ENCODE assay signal across 10 cellular contexts in genomic region chr14:55077155-55077554, GRCh38. TPM values are rescaled to one million over a fixed set of nuclear protein-coding genes. Genes with fewer than 3 reads are reported as not detected.
DNase-seq lines count a peak whose midpoint lies in the region; ATAC-seq, FAIRE-seq and TF ChIP-seq lines count a peak whose summit lies in the region.
"Had no signal": no experiment of that assay in that cellular context is flagged by ENCODE, and none has a peak within 500 bp of the region (broad histone marks: within the 10 kb centered on the region; RNA-seq: fewer than 3 reads in every experiment).

No MANE protein-coding gene starts in this region.

- H3K9me3 ChIP-seq in K562 (replicated peaks; ENCODE audit: control insufficient read depth, insufficient read depth, low read depth, low read length): no peaks in the 10 kb centered on the region
- H3K9me3 ChIP-seq in naive thymus-derived CD4-positive, alpha-beta T cell (ENCODE audit: control insufficient read depth in 2 of 3, low read length in 3 of 3): no peaks in the 10 kb centered on the region

- H2AFZ ChIP-seq in K562 (ENCODE audit: low read depth, low read length): peak overlapping the region; percentile 32; the same call in 1 of the 2 replicates

- DNase-seq in GM12865 (ENCODE audit: low read depth) (peak; percentile 71), K562 (ENCODE audit: extremely low read depth in 1 of 4, low spot score in 3 of 4) (no peak), G401 (ENCODE audit: low spot score) (no peak), posterior cingulate gyrus (no peak), activated gamma-delta T cell treated with Interleukin-2 at 50 U/mL for 16 hours (no peak)
- DNase-seq in naive thymus-derived CD4-positive, alpha-beta T cell: no peak
- DNase-seq: midbrain had no signal

- no peak for TF ChIP-seq POLR2A in K562 (conservative IDR thresholded peaks at IDR 0.05)

- intact Hi-C loops in K562 (cut with micrococcal nuclease) (no loop called here), posterior cingulate gyrus (cut with DNase I) (no loop called here)
- intact Hi-C loops in naive thymus-derived CD4-positive, alpha-beta T cell (cut with micrococcal nuclease): no loop called here

- no peaks in the 10 kb centered on the region for H4K20me1 ChIP-seq in K562 (replicated peaks; ENCODE audit: control insufficient read depth, insufficient read depth, low read length)

- no peaks in the 10 kb centered on the region for H3K9me1 ChIP-seq in K562 (ENCODE audit: control insufficient read depth, insufficient read depth, low read length)

- no peaks in the 10 kb centered on the region for H3K9me3 Mint-ChIP-seq in naive thymus-derived CD4-positive, alpha-beta T cell

- no peak overlapping the region for H3K4me2 ChIP-seq in K562 (ENCODE audit: insufficient read depth, low read length)

- H3K36me3 ChIP-seq in K562 (ENCODE audit: control insufficient read depth, insufficient read depth, low read length): no peaks in the 10 kb centered on the region
- H3K36me3 ChIP-seq in naive thymus-derived CD4-positive, alpha-beta T cell (ENCODE audit: control insufficient read depth in 2 of 3, insufficient read depth in 3 of 3, low read length in 3 of 3): no peaks in the 10 kb centered on the region

- no peak for TF ChIP-seq RAD21 in K562 (CRISPR knock-in tag; conservative IDR thresholded peaks at IDR 0.05 in 1 of 2, IDR thresholded peaks at IDR 0.05 in 1 of 2)

- TF ChIP-seq EP300 in K562 (IDR thresholded peaks at IDR 0.05; ENCODE audit: low read length): no peak

- in situ Hi-C loops in K562 (cut with MboI): no loop called here
- in situ Hi-C loops in G401 (cut with HindIII; ENCODE audit: low sequenced_read_pairs): no loop called here

- no peaks in the 10 kb centered on the region for H3K36me3 Mint-ChIP-seq in naive thymus-derived CD4-positive, alpha-beta T cell

- no peak overlapping the region for H3K4me3 Mint-ChIP-seq in naive thymus-derived CD4-positive, alpha-beta T cell

- no peak overlapping the region for H3K27ac Mint-ChIP-seq in naive thymus-derived CD4-positive, alpha-beta T cell

- POLR2A ChIA-PET in K562 (lab: Yijun Ruan, JAX): interaction anchor here (0.9 to 1.5 kb wide), 4 partner anchors 9 to 18 kb away, joined by 3 to 4 read pairs (median 4); no protein-coding TSS in a partner anchor
- POLR2A ChIA-PET in naive thymus-derived CD4-positive, alpha-beta T cell (lab: Charles Lee): interaction anchor here (1.2 kb wide), 1 partner anchor 11 kb away, joined by 4 read pairs; no protein-coding TSS in a partner anchor

- H3K27ac ChIP-seq in K562 (ENCODE audit: extremely low read depth, low read depth, low read length): no peak overlapping the region
- no peak overlapping the region for H3K27ac ChIP-seq in naive thymus-derived CD4-positive, alpha-beta T cell (ENCODE audit: low read depth, low read length)
- H3K27ac ChIP-seq: HL-60 had no signal

- TF ChIP-seq CTCF in GM12865 (IDR thresholded peaks at IDR 0.05; ENCODE audit: insufficient read depth, low read depth, low read length, missing control alignments): no peak
- TF ChIP-seq CTCF in K562 (IDR thresholded peaks at IDR 0.05 in 2 of 3, conservative IDR thresholded peaks at IDR 0.05 in 1 of 3; ENCODE audit: insufficient read depth in 2 of 3, low read depth in 1 of 3, low read length in 3 of 3): no peak

- BruUV-seq in K562 (replicated peaks; lab: Mats Ljungman, UMichigan): no TSS peak

- FAIRE-seq in K562 (lab: Jason Lieb, UNC): no peak

- H3K79me2 ChIP-seq in K562 (ENCODE audit: control insufficient read depth, insufficient read depth, low read length): no peaks in the 10 kb centered on the region

- CTCF ChIA-PET in K562 (lab: Yijun Ruan, JAX; ENCODE audit: low intra/inter-chr PET ratio): no interaction called here
- CTCF ChIA-PET in naive thymus-derived CD4-positive, alpha-beta T cell (lab: Charles Lee): no interaction called here

- 43% methylated on average over 5 of the region's 5 CpGs for WGBS in K562 (ENCODE audit: insufficient coverage, low coverage, missing lambda C conversion rate)

- ATAC-seq in HG03280 (IDR thresholded peaks at IDR 0.05; ENCODE audit: unreplicated experiment) (peak; percentile 42), K562 (no peak), HG03175 (IDR thresholded peaks at IDR 0.05; ENCODE audit: unreplicated experiment) (no peak)
- ATAC-seq in naive thymus-derived CD4-positive, alpha-beta T cell: peak; percentile 36

- no peak overlapping the region for H3K9ac ChIP-seq in K562 (ENCODE audit: insufficient read depth in 1 of 2, low read depth in 2 of 2, low read length in 2 of 2)

- peaks cover 0 to 6% (median 0%) of the 10 kb centered on the region in 5 donors for H3K27me3 Mint-ChIP-seq in naive thymus-derived CD4-positive, alpha-beta T cell

- H3K4me1 ChIP-seq in K562 (replicated peaks in 1 of 2; ENCODE audit: control insufficient read depth in 2 of 2, insufficient read depth in 2 of 2, low read length in 2 of 2): peaks cover 4 to 10% of the 10 kb centered on the region in 2 experiments; a peak in 1 of 5 replicates
- peaks cover 0 to 8% of the 10 kb centered on the region in 2 donors for H3K4me1 ChIP-seq in naive thymus-derived CD4-positive, alpha-beta T cell (ENCODE audit: control insufficient read depth in 2 of 2, insufficient read depth in 2 of 2, low read length in 2 of 2)

- no peaks in the 10 kb centered on the region for H3K27me3 ChIP-seq in K562 (ENCODE audit: control insufficient read depth in 2 of 2, insufficient read depth in 2 of 2, low read length in 2 of 2)
- no peaks in the 10 kb centered on the region for H3K27me3 ChIP-seq in naive thymus-derived CD4-positive, alpha-beta T cell (ENCODE audit: control insufficient read depth in 2 of 2, insufficient read depth in 2 of 2, low read length in 2 of 2)

- H3K4me1 Mint-ChIP-seq in naive thymus-derived CD4-positive, alpha-beta T cell: peaks cover 9 to 28% (median 20%) of the 10 kb centered on the region in 7 donors

- H3K4me3 ChIP-seq in GM12865 (ENCODE audit: low read depth, low read length) (no peak overlapping the region), K562 (no peak overlapping the region)
- no peak overlapping the region for H3K4me3 ChIP-seq in naive thymus-derived CD4-positive, alpha-beta T cell (ENCODE audit: low read length)

RNA-seq across cellular contexts. Expression of gene MAPK1IP1L, which starts 25.7 kb away (rescaled TPM):
- total RNA-seq in K562 (2011; cell fraction: chromatin; rRNA removed; ENCODE audit: low replicate concordance): 33.0 and 36.2 TPM in 2 replicates
- total RNA-seq in K562 (2011; cell fraction: nucleolus; rRNA removed): 9.7 and 9.9 TPM in 2 replicates
- total RNA-seq in K562 (2011; cell fraction: nucleoplasm; rRNA removed): 21.7 and 46.0 TPM in 2 replicates
- 30.2 and 32.7 TPM in 2 replicates for total RNA-seq in K562 (2014; rRNA removed)
- 39.7 and 40.5 TPM in 2 replicates for total RNA-seq in K562 (2014; rRNA removed; fragmentation: Illumina TruSeq; extraction: Trizol)
- 43.1 and 49.8 TPM in 2 replicates for total RNA-seq in K562 (2015; rRNA removed; fragmentation: Illumina TruSeq; extraction: Trizol)
- 75.8 and 76.5 TPM in 2 replicates for total RNA-seq in K562 (2021)
- polyA plus RNA-seq in K562 (2011; rRNA removed): 35.9 and 47.3 TPM in 2 replicates
- polyA plus RNA-seq in K562 (2011; cell fraction: cytosol; rRNA removed): 144 and 246 TPM in 2 replicates
- polyA plus RNA-seq in K562 (2011; cell fraction: nucleus; rRNA removed): 37.9 and 69.7 TPM in 2 replicates
- polyA plus RNA-seq in K562 (2012): 43.8 and 70.2 TPM in 2 replicates
- polyA plus RNA-seq in K562 (2014; fragmentation: Illumina TruSeq; extraction: Trizol): 99.4 and 104 TPM in 2 replicates
- 10 to 100 TPM; 54.6 to 96.8 TPM for polyA plus RNA-seq in K562 (2014; fragmentation: Nextera tagmentation; extraction: Ambion mirVana)
- polyA plus RNA-seq in K562 (2014; rRNA removed): 41.5 and 47.9 TPM in 2 replicates
- 45.7 and 71.6 TPM in 2 replicates for polyA minus RNA-seq in K562 (2011; rRNA and poly(A)+ RNA removed)
- 118 and 162 TPM in 2 replicates for polyA minus RNA-seq in K562 (2011; cell fraction: cytosol; rRNA and poly(A)+ RNA removed)
- polyA minus RNA-seq in K562 (2011; cell fraction: nucleus; rRNA and poly(A)+ RNA removed): 11.0 and 13.3 TPM in 2 replicates
- total RNA-seq in naive thymus-derived CD4-positive, alpha-beta T cell: 100 to 1,000 TPM in 3 of 5 experiments, 10 to 100 TPM in 2; 65.1 to 143 (median 111) TPM
- 10 to 100 TPM; 63.1 to 79.7 TPM for polyA plus RNA-seq in naive thymus-derived CD4-positive, alpha-beta T cell
- 17.6 and 33.1 TPM in 2 replicates for total RNA-seq in G401 (2014; rRNA removed; shearing (Covaris generic))

RNA-seq across cellular contexts. Expression of gene SOCS4, which starts 50.1 kb away (rescaled TPM):
- total RNA-seq in K562 (2011; cell fraction: chromatin; rRNA removed; ENCODE audit: low replicate concordance): 4.1 and 15.7 TPM in 2 replicates
- 2.5 and 3.8 TPM in 2 replicates for total RNA-seq in K562 (2011; cell fraction: nucleolus; rRNA removed)
- 8.5 and 15.8 TPM in 2 replicates for total RNA-seq in K562 (2011; cell fraction: nucleoplasm; rRNA removed)
- total RNA-seq in K562 (2014; rRNA removed): 5.5 and 6.8 TPM in 2 replicates
- 12.7 and 14.9 TPM in 2 replicates for total RNA-seq in K562 (2014; rRNA removed; fragmentation: Illumina TruSeq; extraction: Trizol)
- total RNA-seq in K562 (2015; rRNA removed; fragmentation: Illumina TruSeq; extraction: Trizol): 10.3 and 12.4 TPM in 2 replicates
- total RNA-seq in K562 (2021): 9.7 and 10.9 TPM in 2 replicates
- polyA plus RNA-seq in K562 (2011; rRNA removed): 10.8 and 11.7 TPM in 2 replicates
- 2.1 and 5.5 TPM in 2 replicates for polyA plus RNA-seq in K562 (2011; cell fraction: cytosol; rRNA removed)
- polyA plus RNA-seq in K562 (2011; cell fraction: nucleus; rRNA removed): 5.1 and 5.8 TPM in 2 replicates
- polyA plus RNA-seq in K562 (2012): 5.4 and 7.4 TPM in 2 replicates
- polyA plus RNA-seq in K562 (2014; fragmentation: Illumina TruSeq; extraction: Trizol): 8.6 and 9.9 TPM in 2 replicates
- 1 to 10 TPM; 2.6 to 2.9 TPM for polyA plus RNA-seq in K562 (2014; fragmentation: Nextera tagmentation; extraction: Ambion mirVana)
- 8.0 and 8.1 TPM in 2 replicates for polyA plus RNA-seq in K562 (2014; rRNA removed)
- polyA minus RNA-seq in K562 (2011; rRNA and poly(A)+ RNA removed): 9.6 and 13.8 TPM in 2 replicates
- polyA minus RNA-seq in K562 (2011; cell fraction: cytosol; rRNA and poly(A)+ RNA removed): 3.4 and 4.2 TPM in 2 replicates
- polyA minus RNA-seq in K562 (2011; cell fraction: nucleus; rRNA and poly(A)+ RNA removed): 3.9 and 7.3 TPM in 2 replicates
- 10 to 100 TPM; 21.2 to 30.3 (median 22.1) TPM for total RNA-seq in naive thymus-derived CD4-positive, alpha-beta T cell
- polyA plus RNA-seq in naive thymus-derived CD4-positive, alpha-beta T cell: 1 to 10 TPM; 1.2 to 2.2 TPM
- 8.0 and 12.8 TPM in 2 replicates for total RNA-seq in G401 (2014; rRNA removed; shearing (Covaris generic))

RNA-seq across cellular contexts. Expression of gene WDHD1, which starts 50.3 kb away (rescaled TPM):
- 23.2 and 65.5 TPM in 2 replicates for total RNA-seq in K562 (2011; cell fraction: chromatin; rRNA removed; ENCODE audit: low replicate concordance)
- 10.3 and 11.7 TPM in 2 replicates for total RNA-seq in K562 (2011; cell fraction: nucleolus; rRNA removed)
- total RNA-seq in K562 (2011; cell fraction: nucleoplasm; rRNA removed): 20.5 and 21.0 TPM in 2 replicates
- total RNA-seq in K562 (2014; rRNA removed) (18.0 and 19.3 TPM in 2 replicates), K562 (2014; rRNA removed; fragmentation: Illumina TruSeq; extraction: Trizol) (36.1 and 46.2 TPM in 2 replicates), K562 (2015; rRNA removed; fragmentation: Illumina TruSeq; extraction: Trizol) (27.1 and 30.0 TPM in 2 replicates), K562 (2021) (34.1 and 40.5 TPM in 2 replicates)
- polyA plus RNA-seq in K562 (2011; rRNA removed) (25.8 and 39.1 TPM in 2 replicates), K562 (2014; fragmentation: Illumina TruSeq; extraction: Trizol) (25.0 and 30.8 TPM in 2 replicates), K562 (2014; fragmentation: Nextera tagmentation; extraction: Ambion mirVana) (10 to 100 TPM; 11.7 to 20.4 TPM), K562 (2014; rRNA removed) (24.0 and 25.2 TPM in 2 replicates)
- polyA plus RNA-seq in K562 (2011; cell fraction: cytosol; rRNA removed): 6.4 and 11.3 TPM in 2 replicates
- polyA plus RNA-seq in K562 (2011; cell fraction: nucleus; rRNA removed): 12.5 and 12.8 TPM in 2 replicates
- polyA plus RNA-seq in K562 (2012): 14.8 and 18.4 TPM in 2 replicates
- 85.5 and 88.2 TPM in 2 replicates for polyA minus RNA-seq in K562 (2011; rRNA and poly(A)+ RNA removed)
- 18.1 and 24.5 TPM in 2 replicates for polyA minus RNA-seq in K562 (2011; cell fraction: cytosol; rRNA and poly(A)+ RNA removed)
- polyA minus RNA-seq in K562 (2011; cell fraction: nucleus; rRNA and poly(A)+ RNA removed): 16.3 and 25.2 TPM in 2 replicates
- 10 to 100 TPM in 1 of 5 experiments, 1 to 10 TPM in 4; 2.6 to 26.6 (median 3.6) TPM for total RNA-seq in naive thymus-derived CD4-positive, alpha-beta T cell
- polyA plus RNA-seq in naive thymus-derived CD4-positive, alpha-beta T cell: 1 to 10 TPM; 1.6 to 1.7 TPM
- 14.8 and 20.7 TPM in 2 replicates for total RNA-seq in G401 (2014; rRNA removed; shearing (Covaris generic))

RNA-seq across cellular contexts. Expression of gene LGALS3, which starts 51.9 kb away (rescaled TPM):
- total RNA-seq in K562 (2011; cell fraction: chromatin; rRNA removed; ENCODE audit: low replicate concordance): 0.56 and 1.9 TPM in 2 replicates
- 0.67 and 1.1 TPM in 2 replicates for total RNA-seq in K562 (2011; cell fraction: nucleolus; rRNA removed)
- 0.44 and 1.3 TPM in 2 replicates for total RNA-seq in K562 (2011; cell fraction: nucleoplasm; rRNA removed)
- total RNA-seq in K562 (2014; rRNA removed) (1.9 and 5.2 TPM in 2 replicates), K562 (2014; rRNA removed; fragmentation: Illumina TruSeq; extraction: Trizol) (0.73 and 0.89 TPM in 2 replicates), K562 (2015; rRNA removed; fragmentation: Illumina TruSeq; extraction: Trizol) (1.4 and 1.8 TPM in 2 replicates), K562 (2021) (1.4 and 1.6 TPM in 2 replicates)
- polyA plus RNA-seq in K562 (2011; rRNA removed) (1.4 and 1.5 TPM in 2 replicates), K562 (2014; fragmentation: Illumina TruSeq; extraction: Trizol) (0.76 and 1.1 TPM in 2 replicates), K562 (2014; fragmentation: Nextera tagmentation; extraction: Ambion mirVana) (under 1 TPM; 0.04 to 0.31 TPM), K562 (2014; rRNA removed) (0.99 and 2.7 TPM in 2 replicates)
- polyA plus RNA-seq in K562 (2011; cell fraction: cytosol; rRNA removed): 1.2 and 2.0 TPM in 2 replicates
- polyA plus RNA-seq in K562 (2011; cell fraction: nucleus; rRNA removed): 0.48 and 2.0 TPM in 2 replicates
- 1.8 and 3.4 TPM in 2 replicates for polyA plus RNA-seq in K562 (2012)
- 0.36 and 1.3 TPM in 2 replicates for polyA minus RNA-seq in K562 (2011; rRNA and poly(A)+ RNA removed)
- polyA minus RNA-seq in K562 (2011; cell fraction: cytosol; rRNA and poly(A)+ RNA removed): not detected in 2 replicates
- polyA minus RNA-seq in K562 (2011; cell fraction: nucleus; rRNA and poly(A)+ RNA removed): 0.44 and 0.94 TPM in 2 replicates
- total RNA-seq in naive thymus-derived CD4-positive, alpha-beta T cell: 10 to 100 TPM in 4 of 5 experiments, 1 to 10 TPM in 1; 7.5 to 71.7 (median 12.4) TPM
- under 1 TPM; 0.35 to 0.51 TPM for polyA plus RNA-seq in naive thymus-derived CD4-positive, alpha-beta T cell
- 207 and 236 TPM in 2 replicates for total RNA-seq in G401 (2014; rRNA removed; shearing (Covaris generic))

Comparison
In these comparisons a context has a peak if more than half of its experiments do, and no peak if none do; other contexts are left out.
1. ATAC-seq: peak in HG03280 (single experiment) and naive thymus-derived CD4-positive, alpha-beta T cell (single experiment); none in K562 (single experiment) and HG03175 (single experiment).